In the genomic region with DNA sequence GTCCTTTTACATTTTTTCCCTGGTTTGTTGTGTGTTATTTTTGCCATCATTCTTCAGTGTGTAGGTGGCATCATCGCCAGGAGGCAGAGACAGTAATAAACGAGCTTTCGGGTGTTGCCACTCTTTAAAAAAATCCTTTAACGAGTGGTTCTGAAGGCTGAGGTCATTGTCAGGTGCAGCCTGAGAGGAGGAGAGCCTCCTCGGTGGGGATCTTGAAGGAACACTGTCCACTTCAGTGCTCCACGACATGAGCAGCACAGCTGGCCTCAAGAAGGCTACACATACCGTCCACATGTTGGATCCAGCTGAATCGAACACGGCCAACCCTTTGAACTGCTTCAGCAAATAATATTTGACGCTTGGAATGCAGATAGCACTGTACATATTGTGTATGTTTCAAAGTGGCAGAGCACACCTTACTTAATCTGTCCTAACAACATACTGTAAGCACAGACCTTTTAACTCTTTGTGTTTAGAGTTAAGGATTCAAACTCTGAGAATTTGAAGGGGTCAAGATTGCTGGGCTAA, we compare ENCODE assay signal across 1 cellular context.
TF ChIP-seq lines count a peak whose summit lies in the region.

No MANE protein-coding gene starts in this region.

TF ChIP-seq in HepG2, 621 proteins besides CTCF, POLR2A, EP300 and RAD21 (continued from another document and continues in another):
- TF ChIP-seq, protein P1, sequence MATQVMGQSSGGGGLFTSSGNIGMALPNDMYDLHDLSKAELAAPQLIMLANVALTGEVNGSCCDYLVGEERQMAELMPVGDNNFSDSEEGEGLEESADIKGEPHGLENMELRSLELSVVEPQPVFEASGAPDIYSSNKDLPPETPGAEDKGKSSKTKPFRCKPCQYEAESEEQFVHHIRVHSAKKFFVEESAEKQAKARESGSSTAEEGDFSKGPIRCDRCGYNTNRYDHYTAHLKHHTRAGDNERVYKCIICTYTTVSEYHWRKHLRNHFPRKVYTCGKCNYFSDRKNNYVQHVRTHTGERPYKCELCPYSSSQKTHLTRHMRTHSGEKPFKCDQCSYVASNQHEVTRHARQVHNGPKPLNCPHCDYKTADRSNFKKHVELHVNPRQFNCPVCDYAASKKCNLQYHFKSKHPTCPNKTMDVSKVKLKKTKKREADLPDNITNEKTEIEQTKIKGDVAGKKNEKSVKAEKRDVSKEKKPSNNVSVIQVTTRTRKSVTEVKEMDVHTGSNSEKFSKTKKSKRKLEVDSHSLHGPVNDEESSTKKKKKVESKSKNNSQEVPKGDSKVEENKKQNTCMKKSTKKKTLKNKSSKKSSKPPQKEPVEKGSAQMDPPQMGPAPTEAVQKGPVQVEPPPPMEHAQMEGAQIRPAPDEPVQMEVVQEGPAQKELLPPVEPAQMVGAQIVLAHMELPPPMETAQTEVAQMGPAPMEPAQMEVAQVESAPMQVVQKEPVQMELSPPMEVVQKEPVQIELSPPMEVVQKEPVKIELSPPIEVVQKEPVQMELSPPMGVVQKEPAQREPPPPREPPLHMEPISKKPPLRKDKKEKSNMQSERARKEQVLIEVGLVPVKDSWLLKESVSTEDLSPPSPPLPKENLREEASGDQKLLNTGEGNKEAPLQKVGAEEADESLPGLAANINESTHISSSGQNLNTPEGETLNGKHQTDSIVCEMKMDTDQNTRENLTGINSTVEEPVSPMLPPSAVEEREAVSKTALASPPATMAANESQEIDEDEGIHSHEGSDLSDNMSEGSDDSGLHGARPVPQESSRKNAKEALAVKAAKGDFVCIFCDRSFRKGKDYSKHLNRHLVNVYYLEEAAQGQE (IDR thresholded peaks at IDR 0.05; ENCODE audit: borderline replicate concordance in 1 of 2, low read depth in 1 of 2, low read length in 2 of 2) = no peak
- TF ChIP-seq ZNF350 (CRISPR knock-in tag; IDR thresholded peaks at IDR 0.05; ENCODE audit: borderline replicate concordance, low read depth) (0 out of 2 replicates have a peak, but pooled peaks have one; percentile 42), NR2C2 (CRISPR knock-in tag; IDR thresholded peaks at IDR 0.05; ENCODE audit: borderline replicate concordance) (no peak; the same call in 1 of the 2 replicates), IKZF4 (CRISPR knock-in tag; IDR thresholded peaks at IDR 0.05; ENCODE audit: borderline replicate concordance, low read depth, not compliant biosample characterization) (peak; percentile 72), THYN1 (CRISPR knock-in tag; IDR thresholded peaks at IDR 0.05; ENCODE audit: borderline replicate concordance, low read depth) (no peak), TRIM24 (CRISPR knock-in tag; IDR thresholded peaks at IDR 0.05) (no peak), FOXK2 (IDR thresholded peaks at IDR 0.05) (peak; percentile 72), ZFP90 (CRISPR knock-in tag; IDR thresholded peaks at IDR 0.05; ENCODE audit: borderline replicate concordance) (no peak), SALL1 (CRISPR knock-in tag; IDR thresholded peaks at IDR 0.05) (peak; percentile 99), ZNF382 (CRISPR knock-in tag; IDR thresholded peaks at IDR 0.05; ENCODE audit: borderline replicate concordance) (no peak), ZNF652 (CRISPR knock-in tag; IDR thresholded peaks at IDR 0.05; ENCODE audit: borderline replicate concordance, low read depth) (peak; percentile 99), GFI1 (CRISPR knock-in tag; IDR thresholded peaks at IDR 0.05; ENCODE audit: borderline replicate concordance) (no peak), ZMYM3 (CRISPR knock-in tag; IDR thresholded peaks at IDR 0.05) (peak; percentile 75; the same call in 1 of the 2 replicates), ZSCAN31 (CRISPR knock-in tag; IDR thresholded peaks at IDR 0.05; ENCODE audit: low read depth) (0 out of 2 replicates have a peak, but pooled peaks have one; percentile 4), ZNF780A (CRISPR knock-in tag; IDR thresholded peaks at IDR 0.05) (no peak), ZNF7 (CRISPR knock-in tag; IDR thresholded peaks at IDR 0.05) (0 out of 2 replicates have a peak, but pooled peaks have one; percentile 2), HOXA7 (CRISPR knock-in tag; IDR thresholded peaks at IDR 0.05) (no peak), KDM6A (CRISPR knock-in tag; IDR thresholded peaks at IDR 0.05; ENCODE audit: low read depth) (peak; percentile 95), PAX8 (CRISPR knock-in tag; IDR thresholded peaks at IDR 0.05; ENCODE audit: borderline replicate concordance) (no peak), ZNF709 (CRISPR knock-in tag; IDR thresholded peaks at IDR 0.05) (peak; percentile 79; the same call in 1 of the 2 replicates), ZNF30 (CRISPR knock-in tag; IDR thresholded peaks at IDR 0.05) (no peak), HOXA3 (CRISPR knock-in tag; IDR thresholded peaks at IDR 0.05) (peak; percentile 85), ZNF510 (CRISPR knock-in tag; IDR thresholded peaks at IDR 0.05; ENCODE audit: low read depth) (no peak), TCF7L2 (IDR thresholded peaks at IDR 0.05; ENCODE audit: low read depth, low read length) (peak; percentile 86), ZNF225 (CRISPR knock-in tag; IDR thresholded peaks at IDR 0.05) (no peak)
- TF ChIP-seq, protein P2, sequence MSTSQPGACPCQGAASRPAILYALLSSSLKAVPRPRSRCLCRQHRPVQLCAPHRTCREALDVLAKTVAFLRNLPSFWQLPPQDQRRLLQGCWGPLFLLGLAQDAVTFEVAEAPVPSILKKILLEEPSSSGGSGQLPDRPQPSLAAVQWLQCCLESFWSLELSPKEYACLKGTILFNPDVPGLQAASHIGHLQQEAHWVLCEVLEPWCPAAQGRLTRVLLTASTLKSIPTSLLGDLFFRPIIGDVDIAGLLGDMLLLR (CRISPR knock-in tag; IDR thresholded peaks at IDR 0.05) = no peak
- TF ChIP-seq, protein P3, sequence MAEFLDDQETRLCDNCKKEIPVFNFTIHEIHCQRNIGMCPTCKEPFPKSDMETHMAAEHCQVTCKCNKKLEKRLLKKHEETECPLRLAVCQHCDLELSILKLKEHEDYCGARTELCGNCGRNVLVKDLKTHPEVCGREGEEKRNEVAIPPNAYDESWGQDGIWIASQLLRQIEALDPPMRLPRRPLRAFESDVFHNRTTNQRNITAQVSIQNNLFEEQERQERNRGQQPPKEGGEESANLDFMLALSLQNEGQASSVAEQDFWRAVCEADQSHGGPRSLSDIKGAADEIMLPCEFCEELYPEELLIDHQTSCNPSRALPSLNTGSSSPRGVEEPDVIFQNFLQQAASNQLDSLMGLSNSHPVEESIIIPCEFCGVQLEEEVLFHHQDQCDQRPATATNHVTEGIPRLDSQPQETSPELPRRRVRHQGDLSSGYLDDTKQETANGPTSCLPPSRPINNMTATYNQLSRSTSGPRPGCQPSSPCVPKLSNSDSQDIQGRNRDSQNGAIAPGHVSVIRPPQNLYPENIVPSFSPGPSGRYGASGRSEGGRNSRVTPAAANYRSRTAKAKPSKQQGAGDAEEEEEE (CRISPR knock-in tag; IDR thresholded peaks at IDR 0.05; ENCODE audit: borderline replicate concordance) = no peak; the same call in 1 of the 2 replicates
- TF ChIP-seq, protein P4, sequence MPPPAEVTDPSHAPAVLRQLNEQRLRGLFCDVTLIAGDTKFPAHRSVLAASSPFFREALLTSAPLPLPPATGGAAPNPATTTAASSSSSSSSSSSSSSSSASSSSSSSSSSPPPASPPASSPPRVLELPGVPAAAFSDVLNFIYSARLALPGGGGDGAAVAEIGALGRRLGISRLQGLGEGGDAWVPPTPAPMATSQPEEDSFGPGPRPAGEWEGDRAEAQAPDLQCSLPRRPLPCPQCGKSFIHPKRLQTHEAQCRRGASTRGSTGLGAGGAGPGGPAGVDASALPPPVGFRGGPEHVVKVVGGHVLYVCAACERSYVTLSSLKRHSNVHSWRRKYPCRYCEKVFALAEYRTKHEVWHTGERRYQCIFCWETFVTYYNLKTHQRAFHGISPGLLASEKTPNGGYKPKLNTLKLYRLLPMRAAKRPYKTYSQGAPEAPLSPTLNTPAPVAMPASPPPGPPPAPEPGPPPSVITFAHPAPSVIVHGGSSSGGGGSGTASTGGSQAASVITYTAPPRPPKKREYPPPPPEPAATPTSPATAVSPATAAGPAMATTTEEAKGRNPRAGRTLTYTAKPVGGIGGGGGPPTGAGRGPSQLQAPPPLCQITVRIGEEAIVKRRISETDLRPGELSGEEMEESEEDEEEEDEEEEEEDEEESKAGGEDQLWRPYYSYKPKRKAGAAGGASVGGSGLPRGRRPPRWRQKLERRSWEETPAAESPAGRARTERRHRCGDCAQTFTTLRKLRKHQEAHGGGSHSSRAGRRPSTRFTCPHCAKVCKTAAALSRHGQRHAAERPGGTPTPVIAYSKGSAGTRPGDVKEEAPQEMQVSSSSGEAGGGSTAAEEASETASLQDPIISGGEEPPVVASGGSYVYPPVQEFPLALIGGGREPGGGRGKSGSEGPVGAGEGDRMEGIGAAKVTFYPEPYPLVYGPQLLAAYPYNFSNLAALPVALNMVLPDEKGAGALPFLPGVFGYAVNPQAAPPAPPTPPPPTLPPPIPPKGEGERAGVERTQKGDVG (CRISPR knock-in tag; IDR thresholded peaks at IDR 0.05; ENCODE audit: borderline replicate concordance) = peak; percentile 53; the same call in 1 of the 2 replicates
- TF ChIP-seq, protein P5, sequence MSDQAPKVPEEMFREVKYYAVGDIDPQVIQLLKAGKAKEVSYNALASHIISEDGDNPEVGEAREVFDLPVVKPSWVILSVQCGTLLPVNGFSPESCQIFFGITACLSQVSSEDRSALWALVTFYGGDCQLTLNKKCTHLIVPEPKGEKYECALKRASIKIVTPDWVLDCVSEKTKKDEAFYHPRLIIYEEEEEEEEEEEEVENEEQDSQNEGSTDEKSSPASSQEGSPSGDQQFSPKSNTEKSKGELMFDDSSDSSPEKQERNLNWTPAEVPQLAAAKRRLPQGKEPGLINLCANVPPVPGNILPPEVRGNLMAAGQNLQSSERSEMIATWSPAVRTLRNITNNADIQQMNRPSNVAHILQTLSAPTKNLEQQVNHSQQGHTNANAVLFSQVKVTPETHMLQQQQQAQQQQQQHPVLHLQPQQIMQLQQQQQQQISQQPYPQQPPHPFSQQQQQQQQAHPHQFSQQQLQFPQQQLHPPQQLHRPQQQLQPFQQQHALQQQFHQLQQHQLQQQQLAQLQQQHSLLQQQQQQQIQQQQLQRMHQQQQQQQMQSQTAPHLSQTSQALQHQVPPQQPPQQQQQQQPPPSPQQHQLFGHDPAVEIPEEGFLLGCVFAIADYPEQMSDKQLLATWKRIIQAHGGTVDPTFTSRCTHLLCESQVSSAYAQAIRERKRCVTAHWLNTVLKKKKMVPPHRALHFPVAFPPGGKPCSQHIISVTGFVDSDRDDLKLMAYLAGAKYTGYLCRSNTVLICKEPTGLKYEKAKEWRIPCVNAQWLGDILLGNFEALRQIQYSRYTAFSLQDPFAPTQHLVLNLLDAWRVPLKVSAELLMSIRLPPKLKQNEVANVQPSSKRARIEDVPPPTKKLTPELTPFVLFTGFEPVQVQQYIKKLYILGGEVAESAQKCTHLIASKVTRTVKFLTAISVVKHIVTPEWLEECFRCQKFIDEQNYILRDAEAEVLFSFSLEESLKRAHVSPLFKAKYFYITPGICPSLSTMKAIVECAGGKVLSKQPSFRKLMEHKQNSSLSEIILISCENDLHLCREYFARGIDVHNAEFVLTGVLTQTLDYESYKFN (CRISPR knock-in tag; conservative IDR thresholded peaks at IDR 0.05) = peak; percentile 93
- TF ChIP-seq, protein P6, sequence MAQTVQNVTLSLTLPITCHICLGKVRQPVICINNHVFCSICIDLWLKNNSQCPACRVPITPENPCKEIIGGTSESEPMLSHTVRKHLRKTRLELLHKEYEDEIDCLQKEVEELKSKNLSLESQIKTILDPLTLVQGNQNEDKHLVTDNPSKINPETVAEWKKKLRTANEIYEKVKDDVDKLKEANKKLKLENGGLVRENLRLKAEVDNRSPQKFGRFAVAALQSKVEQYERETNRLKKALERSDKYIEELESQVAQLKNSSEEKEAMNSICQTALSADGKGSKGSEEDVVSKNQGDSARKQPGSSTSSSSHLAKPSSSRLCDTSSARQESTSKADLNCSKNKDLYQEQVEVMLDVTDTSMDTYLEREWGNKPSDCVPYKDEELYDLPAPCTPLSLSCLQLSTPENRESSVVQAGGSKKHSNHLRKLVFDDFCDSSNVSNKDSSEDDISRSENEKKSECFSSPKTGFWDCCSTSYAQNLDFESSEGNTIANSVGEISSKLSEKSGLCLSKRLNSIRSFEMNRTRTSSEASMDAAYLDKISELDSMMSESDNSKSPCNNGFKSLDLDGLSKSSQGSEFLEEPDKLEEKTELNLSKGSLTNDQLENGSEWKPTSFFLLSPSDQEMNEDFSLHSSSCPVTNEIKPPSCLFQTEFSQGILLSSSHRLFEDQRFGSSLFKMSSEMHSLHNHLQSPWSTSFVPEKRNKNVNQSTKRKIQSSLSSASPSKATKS (CRISPR knock-in tag; IDR thresholded peaks at IDR 0.05) = no peak
- TF ChIP-seq, protein P7, sequence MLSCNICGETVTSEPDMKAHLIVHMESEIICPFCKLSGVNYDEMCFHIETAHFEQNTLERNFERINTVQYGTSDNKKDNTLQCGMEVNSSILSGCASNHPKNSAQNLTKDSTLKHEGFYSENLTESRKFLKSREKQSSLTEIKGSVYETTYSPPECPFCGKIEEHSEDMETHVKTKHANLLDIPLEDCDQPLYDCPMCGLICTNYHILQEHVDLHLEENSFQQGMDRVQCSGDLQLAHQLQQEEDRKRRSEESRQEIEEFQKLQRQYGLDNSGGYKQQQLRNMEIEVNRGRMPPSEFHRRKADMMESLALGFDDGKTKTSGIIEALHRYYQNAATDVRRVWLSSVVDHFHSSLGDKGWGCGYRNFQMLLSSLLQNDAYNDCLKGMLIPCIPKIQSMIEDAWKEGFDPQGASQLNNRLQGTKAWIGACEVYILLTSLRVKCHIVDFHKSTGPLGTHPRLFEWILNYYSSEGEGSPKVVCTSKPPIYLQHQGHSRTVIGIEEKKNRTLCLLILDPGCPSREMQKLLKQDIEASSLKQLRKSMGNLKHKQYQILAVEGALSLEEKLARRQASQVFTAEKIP (CRISPR knock-in tag; IDR thresholded peaks at IDR 0.05; ENCODE audit: borderline replicate concordance) = no peak
- TF ChIP-seq, protein P8, sequence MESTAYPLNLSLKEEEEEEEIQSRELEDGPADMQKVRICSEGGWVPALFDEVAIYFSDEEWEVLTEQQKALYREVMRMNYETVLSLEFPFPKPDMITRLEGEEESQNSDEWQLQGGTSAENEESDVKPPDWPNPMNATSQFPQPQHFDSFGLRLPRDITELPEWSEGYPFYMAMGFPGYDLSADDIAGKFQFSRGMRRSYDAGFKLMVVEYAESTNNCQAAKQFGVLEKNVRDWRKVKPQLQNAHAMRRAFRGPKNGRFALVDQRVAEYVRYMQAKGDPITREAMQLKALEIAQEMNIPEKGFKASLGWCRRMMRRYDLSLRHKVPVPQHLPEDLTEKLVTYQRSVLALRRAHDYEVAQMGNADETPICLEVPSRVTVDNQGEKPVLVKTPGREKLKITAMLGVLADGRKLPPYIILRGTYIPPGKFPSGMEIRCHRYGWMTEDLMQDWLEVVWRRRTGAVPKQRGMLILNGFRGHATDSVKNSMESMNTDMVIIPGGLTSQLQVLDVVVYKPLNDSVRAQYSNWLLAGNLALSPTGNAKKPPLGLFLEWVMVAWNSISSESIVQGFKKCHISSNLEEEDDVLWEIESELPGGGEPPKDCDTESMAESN (CRISPR knock-in tag; conservative IDR thresholded peaks at IDR 0.05) = peak; percentile 83
- TF ChIP-seq, protein P9, sequence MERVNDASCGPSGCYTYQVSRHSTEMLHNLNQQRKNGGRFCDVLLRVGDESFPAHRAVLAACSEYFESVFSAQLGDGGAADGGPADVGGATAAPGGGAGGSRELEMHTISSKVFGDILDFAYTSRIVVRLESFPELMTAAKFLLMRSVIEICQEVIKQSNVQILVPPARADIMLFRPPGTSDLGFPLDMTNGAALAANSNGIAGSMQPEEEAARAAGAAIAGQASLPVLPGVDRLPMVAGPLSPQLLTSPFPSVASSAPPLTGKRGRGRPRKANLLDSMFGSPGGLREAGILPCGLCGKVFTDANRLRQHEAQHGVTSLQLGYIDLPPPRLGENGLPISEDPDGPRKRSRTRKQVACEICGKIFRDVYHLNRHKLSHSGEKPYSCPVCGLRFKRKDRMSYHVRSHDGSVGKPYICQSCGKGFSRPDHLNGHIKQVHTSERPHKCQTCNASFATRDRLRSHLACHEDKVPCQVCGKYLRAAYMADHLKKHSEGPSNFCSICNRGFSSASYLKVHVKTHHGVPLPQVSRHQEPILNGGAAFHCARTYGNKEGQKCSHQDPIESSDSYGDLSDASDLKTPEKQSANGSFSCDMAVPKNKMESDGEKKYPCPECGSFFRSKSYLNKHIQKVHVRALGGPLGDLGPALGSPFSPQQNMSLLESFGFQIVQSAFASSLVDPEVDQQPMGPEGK (CRISPR knock-in tag; IDR thresholded peaks at IDR 0.05) = peak; percentile 81
